Comparison of ENCODE assay signal across 15 cellular contexts in the genomic region with DNA sequence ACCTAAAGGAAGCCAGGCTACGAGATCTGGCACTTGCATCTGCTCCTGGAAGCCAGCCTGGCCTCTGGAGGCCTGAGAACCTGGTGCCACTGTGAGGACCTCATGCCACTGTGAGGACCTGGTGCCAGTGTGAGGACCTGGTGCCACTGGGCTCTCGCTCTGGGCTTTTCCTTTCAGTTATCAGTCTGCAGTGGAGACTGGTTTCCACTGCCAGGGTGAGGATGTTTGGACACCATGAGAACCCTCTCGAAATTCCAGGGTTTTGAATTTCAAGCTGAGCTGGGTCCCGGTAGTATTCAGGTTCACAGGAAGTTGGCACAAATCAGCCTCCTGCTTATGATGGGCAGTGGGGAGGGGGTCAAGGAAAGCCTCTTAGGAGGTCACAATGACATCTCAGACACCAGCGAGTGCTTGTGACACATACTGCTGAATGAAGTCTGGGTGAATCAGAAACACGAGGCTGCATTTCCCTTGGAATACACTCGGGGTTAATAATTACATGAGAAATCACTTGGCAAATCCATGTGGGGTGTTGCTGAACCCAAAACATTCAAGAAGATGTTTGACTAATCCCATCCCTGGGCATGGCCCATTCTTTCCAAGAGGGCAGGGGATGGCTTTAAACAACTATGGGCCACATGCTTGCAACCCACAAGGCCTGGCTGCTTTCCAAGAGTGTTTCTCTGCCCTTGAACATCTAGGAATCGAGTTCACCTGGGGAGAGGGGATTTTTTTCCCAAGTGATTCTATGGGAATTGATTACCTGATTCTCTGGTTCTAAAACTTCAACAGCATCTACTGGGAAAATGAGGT.
DNase-seq lines count a peak whose midpoint lies in the region; FAIRE-seq and TF ChIP-seq lines count a peak whose summit lies in the region.
"Had no signal": no experiment of that assay in that cellular context is flagged by ENCODE, and none has a peak within 500 bp of the region (broad histone marks: within the 10 kb centered on the region; RNA-seq: fewer than 3 reads in every experiment).

No MANE protein-coding gene starts in this region.

- H3K27me3 ChIP-seq in bronchial epithelial cell (ENCODE audit: control insufficient read depth, insufficient read depth, low read length), result no peaks in the 10 kb centered on the region
- H3K27me3 ChIP-seq in colonic mucosa, result no peaks in the 10 kb centered on the region
- no peaks in the 10 kb centered on the region for H3K27me3 ChIP-seq in ovary
- H3K27me3 ChIP-seq in SJCRH30, result no peaks in the 10 kb centered on the region

- TF ChIP-seq CTCF in bronchial epithelial cell (IDR thresholded peaks at IDR 0.05; ENCODE audit: insufficient read depth, low read length, severe bottlenecking), result no peak
- TF ChIP-seq CTCF in colonic mucosa (IDR thresholded peaks at IDR 0.05), result no peak
- TF ChIP-seq CTCF in ovary (IDR thresholded peaks at IDR 0.05), result no peak

- H3K4me1 ChIP-seq in colonic mucosa (no peaks in the 10 kb centered on the region), ovary (ENCODE audit: insufficient read depth) (no peaks in the 10 kb centered on the region), SJCRH30 (peaks cover 2% of the 10 kb centered on the region; the same call in 1 of the 2 replicates)
- H3K4me1 ChIP-seq: prostate gland had no signal

- H3K4me3 ChIP-seq in bronchial epithelial cell (ENCODE audit: low read depth, low read length) (no peak overlapping the region), colonic mucosa (no peak overlapping the region), ovary (no peak overlapping the region), SJCRH30 (no peak overlapping the region)
- H3K4me3 ChIP-seq: GM12878, prostate gland, stomach had no signal

- 48 to 60% (median 55%) methylated on average over 8 of the region's 8 CpGs for WGBS in ovary, 3 donors

- H3K36me3 ChIP-seq in bronchial epithelial cell (ENCODE audit: control insufficient read depth, insufficient read depth, low read length) (no peaks in the 10 kb centered on the region), colonic mucosa (no peaks in the 10 kb centered on the region), ovary (no peaks in the 10 kb centered on the region), SJCRH30 (no peaks in the 10 kb centered on the region)
- H3K36me3 ChIP-seq: prostate gland, stomach had no signal

- TF ChIP-seq POLR2A in ovary (IDR thresholded peaks at IDR 0.05), result no peak

- intact Hi-C loops in colonic mucosa (cut with DNase I), result no loop called here
- intact Hi-C loops in ovary (cut with DNase I), result no loop called here

- FAIRE-seq in bronchial epithelial cell (lab: Jason Lieb, UNC), result peak; percentile 28
- FAIRE-seq: GM12878, H1 had no signal

- TF ChIP-seq EP300 in ovary (IDR thresholded peaks at IDR 0.05), result no peak

- H3K9me3 ChIP-seq in colonic mucosa, result no peaks in the 10 kb centered on the region
- no peaks in the 10 kb centered on the region for H3K9me3 ChIP-seq in ovary
- H3K9me3 ChIP-seq in SJCRH30 (replicated peaks), result no peaks in the 10 kb centered on the region
- H3K9me3 ChIP-seq: prostate gland, stomach had no signal

- DNase-seq in AG20443 (ENCODE audit: low spot score) (peak; percentile 53), ELR (ENCODE audit: low read depth) (peak; percentile 44), bronchial epithelial cell (ENCODE audit: low read depth) (peak; percentile 33), mucosa of gallbladder (ENCODE audit: low spot score) (peak; percentile 47), colonic mucosa (no peak), ovary (no peak), SJCRH30 (no peak)
- DNase-seq in activated CD4-positive, alpha-beta T cell treated with anti-CD3 and anti-CD28 coated beads for 48 hours, result no peak
- DNase-seq: amniotic stem cell; effector memory CD8-positive, alpha-beta T cell; NCI-H2081; stomach had no signal

- H3K9ac ChIP-seq in colonic mucosa (ENCODE audit: low read depth in 2 of 2, low read length in 2 of 2), result no peak overlapping the region

- H3K27ac ChIP-seq in colonic mucosa (no peak overlapping the region), ovary (no peak overlapping the region), SJCRH30 (no peak overlapping the region)
- H3K27ac ChIP-seq: prostate gland, stomach had no signal

Comparison
In these comparisons a context has a peak if more than half of its experiments do, and no peak if none do; other contexts are left out.
1. DNase-seq: peak in AG20443 (single experiment), ELR (single experiment), bronchial epithelial cell (single experiment) and mucosa of gallbladder (single experiment); none in colonic mucosa (single experiment), ovary (0 of 5), SJCRH30 (0 of 2) and activated CD4-positive, alpha-beta T cell treated with anti-CD3 and anti-CD28 coated beads for 48 hours (single experiment).